Comparison of ENCODE assay signal across 8 cellular contexts in the genomic region with DNA sequence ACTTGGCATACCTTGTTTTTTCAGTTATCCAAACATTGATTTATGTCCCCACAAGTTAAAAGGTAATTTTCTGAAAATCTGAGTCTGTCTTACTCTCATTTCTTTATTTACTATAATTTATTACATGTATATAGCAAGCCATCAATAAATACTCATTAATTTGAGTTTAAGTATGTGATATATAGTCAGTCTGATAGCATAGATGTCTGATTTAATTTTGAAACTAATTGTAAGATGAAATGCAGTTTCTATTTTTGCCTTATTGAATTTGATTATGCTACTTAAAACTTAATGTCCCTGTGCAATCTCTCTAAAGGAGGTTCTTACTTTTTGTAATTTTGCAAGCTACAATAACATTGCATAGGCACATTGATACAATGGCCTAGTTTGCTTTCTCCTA.
"Had no signal": no experiment of that assay in that cellular context is flagged by ENCODE, and none has a peak within 500 bp of the region (broad histone marks: within the 10 kb centered on the region; RNA-seq: fewer than 3 reads in every experiment).

No MANE protein-coding gene starts in this region.

- H3K4me3 ChIP-seq: GM23248, K562 had no signal

- FAIRE-seq: H1, H54, HTR-8/SVneo, K562 had no signal

- H3K9ac ChIP-seq: GM23248 had no signal

- H3K27ac ChIP-seq: GM23248 had no signal

- DNase-seq: GM23248, H9, HCEC 1CT, IMR-90 had no signal

- H2AFZ ChIP-seq: GM23248 had no signal

- ATAC-seq: K562 had no signal
